1 cellular context compared by ENCODE assay signal in the genomic region with DNA sequence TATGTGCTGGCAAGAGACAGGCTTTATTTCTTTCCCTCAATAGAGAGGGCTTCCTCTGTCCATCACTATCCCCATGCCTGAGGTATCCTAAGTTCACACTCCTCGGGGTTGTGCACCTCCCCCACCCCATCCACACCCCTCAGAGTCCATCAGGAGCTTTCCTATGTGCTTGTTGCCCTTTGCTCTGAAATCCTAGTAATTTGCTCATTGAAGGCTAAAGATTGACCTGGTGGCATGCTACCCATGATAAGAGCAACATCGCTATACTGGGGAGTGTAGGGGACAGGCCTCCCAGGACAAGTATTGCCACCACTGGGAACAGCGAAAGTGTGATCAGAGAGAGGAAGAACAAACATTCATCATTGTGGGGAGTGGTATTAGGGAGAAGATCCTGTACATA.
TF ChIP-seq lines count a peak whose summit lies in the region.

No MANE protein-coding gene starts in this region.

TF ChIP-seq in WTC11, 78 proteins besides CTCF, POLR2A, EP300 and RAD21 (continued from another document):
- TF ChIP-seq, protein P1, sequence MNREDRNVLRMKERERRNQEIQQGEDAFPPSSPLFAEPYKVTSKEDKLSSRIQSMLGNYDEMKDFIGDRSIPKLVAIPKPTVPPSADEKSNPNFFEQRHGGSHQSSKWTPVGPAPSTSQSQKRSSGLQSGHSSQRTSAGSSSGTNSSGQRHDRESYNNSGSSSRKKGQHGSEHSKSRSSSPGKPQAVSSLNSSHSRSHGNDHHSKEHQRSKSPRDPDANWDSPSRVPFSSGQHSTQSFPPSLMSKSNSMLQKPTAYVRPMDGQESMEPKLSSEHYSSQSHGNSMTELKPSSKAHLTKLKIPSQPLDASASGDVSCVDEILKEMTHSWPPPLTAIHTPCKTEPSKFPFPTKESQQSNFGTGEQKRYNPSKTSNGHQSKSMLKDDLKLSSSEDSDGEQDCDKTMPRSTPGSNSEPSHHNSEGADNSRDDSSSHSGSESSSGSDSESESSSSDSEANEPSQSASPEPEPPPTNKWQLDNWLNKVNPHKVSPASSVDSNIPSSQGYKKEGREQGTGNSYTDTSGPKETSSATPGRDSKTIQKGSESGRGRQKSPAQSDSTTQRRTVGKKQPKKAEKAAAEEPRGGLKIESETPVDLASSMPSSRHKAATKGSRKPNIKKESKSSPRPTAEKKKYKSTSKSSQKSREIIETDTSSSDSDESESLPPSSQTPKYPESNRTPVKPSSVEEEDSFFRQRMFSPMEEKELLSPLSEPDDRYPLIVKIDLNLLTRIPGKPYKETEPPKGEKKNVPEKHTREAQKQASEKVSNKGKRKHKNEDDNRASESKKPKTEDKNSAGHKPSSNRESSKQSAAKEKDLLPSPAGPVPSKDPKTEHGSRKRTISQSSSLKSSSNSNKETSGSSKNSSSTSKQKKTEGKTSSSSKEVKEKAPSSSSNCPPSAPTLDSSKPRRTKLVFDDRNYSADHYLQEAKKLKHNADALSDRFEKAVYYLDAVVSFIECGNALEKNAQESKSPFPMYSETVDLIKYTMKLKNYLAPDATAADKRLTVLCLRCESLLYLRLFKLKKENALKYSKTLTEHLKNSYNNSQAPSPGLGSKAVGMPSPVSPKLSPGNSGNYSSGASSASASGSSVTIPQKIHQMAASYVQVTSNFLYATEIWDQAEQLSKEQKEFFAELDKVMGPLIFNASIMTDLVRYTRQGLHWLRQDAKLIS (CRISPR knock-in tag; IDR thresholded peaks at IDR 0.05; ENCODE audit: borderline replicate concordance): no peak
- TF ChIP-seq NFE2L1 (CRISPR knock-in tag; IDR thresholded peaks at IDR 0.05) (no peak), NR1H2 (CRISPR knock-in tag; IDR thresholded peaks at IDR 0.05) (no peak), NFATC4 (CRISPR knock-in tag; IDR thresholded peaks at IDR 0.05) (no peak)
- TF ChIP-seq, protein P2, sequence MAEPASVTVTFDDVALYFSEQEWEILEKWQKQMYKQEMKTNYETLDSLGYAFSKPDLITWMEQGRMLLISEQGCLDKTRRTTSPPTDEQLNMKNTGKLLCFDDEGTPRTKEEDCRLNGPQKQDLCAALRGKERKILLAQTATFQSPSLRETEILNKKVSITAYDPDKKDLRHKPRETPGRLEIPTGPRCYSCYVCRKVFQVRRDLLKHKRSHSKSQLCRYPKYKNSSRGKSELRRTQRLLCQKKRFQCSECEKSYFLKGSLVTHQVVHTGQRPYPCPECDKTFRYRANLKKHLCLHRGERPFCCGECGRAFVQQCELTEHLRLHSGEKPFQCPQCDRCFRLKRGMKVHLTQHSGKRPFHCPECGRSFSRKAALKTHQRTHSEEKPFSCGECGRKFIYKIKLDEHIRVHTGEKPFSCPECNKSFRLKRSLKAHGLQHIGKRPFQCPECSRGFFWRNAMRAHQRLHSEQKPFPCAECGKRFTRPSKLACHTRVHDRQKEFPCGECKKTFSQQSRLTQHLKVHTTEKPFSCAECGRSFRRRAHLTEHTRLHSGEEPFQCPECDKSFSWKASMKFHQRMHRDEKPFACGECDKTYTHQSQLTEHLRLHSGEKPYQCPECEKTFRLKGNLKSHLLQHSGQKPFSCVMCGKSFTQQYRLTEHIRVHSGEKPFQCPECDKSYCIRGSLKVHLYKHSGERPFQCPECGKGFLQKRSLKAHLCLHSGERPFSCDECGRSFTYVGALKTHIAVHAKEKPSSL (CRISPR knock-in tag; conservative IDR thresholded peaks at IDR 0.05): no peak
